In genomic region chr1:150973258-150973825, GRCh38 we compare ENCODE assay signal across 8 cellular contexts. TPM values are rescaled to one million over a fixed set of nuclear protein-coding genes. Genes with fewer than 3 reads are reported as not detected.
DNase-seq lines count a peak whose midpoint lies in the region; ATAC-seq and TF ChIP-seq lines count a peak whose summit lies in the region.

No MANE protein-coding gene starts in this region.

- CTCF ChIA-PET in RWPE1 (lab: Yijun Ruan, JAX) = interaction anchor here (0.6 to 1.0 kb wide), 3 partner anchors 16 to 23 kb away, joined by 3 to 4 read pairs (median 3); no protein-coding TSS in a partner anchor

- intact Hi-C loops in natural killer cell (cut with micrococcal nuclease) = no loop called here

- TF ChIP-seq CTCF in RWPE1 (conservative IDR thresholded peaks at IDR 0.05; ENCODE audit: low read depth) (no peak), natural killer cell (IDR thresholded peaks at IDR 0.05) (no peak)

- POLR2A ChIA-PET in RWPE1 (lab: Yijun Ruan, JAX; ENCODE audit: low non-redundant PET) = no interaction called here

- no peaks in the 10 kb centered on the region for H3K9me3 Mint-ChIP-seq in natural killer cell

- peak overlapping the region; percentile 86 for H3K4me3 Mint-ChIP-seq in natural killer cell

- no peaks in the 10 kb centered on the region for H3K36me3 Mint-ChIP-seq in natural killer cell

- no peaks in the 10 kb centered on the region for H3K27me3 Mint-ChIP-seq in natural killer cell (ENCODE audit: low read depth in 2 of 2)

- DNase-seq in RWPE1 (ENCODE audit: low spot score) = no peak
- DNase-seq in ecto neural progenitor cell (ENCODE audit: low spot score) = peak; percentile 63
- peak; percentile 23 for DNase-seq in natural killer cell
- DNase-seq in NCI-H2196 treated with DMSO at 0.1 percent for 48 hours (lab: John Stamatoyannopoulos, UW; ENCODE audit: unreplicated experiment) = no peak
- no peak for DNase-seq in cortex of kidney (lab: John Stamatoyannopoulos, UW)
- DNase-seq in NCI-H226 = no peak
- DNase-seq in midbrain (lab: John Stamatoyannopoulos, UW) = no peak

- ATAC-seq in natural killer cell = no peak

- H3K4me1 Mint-ChIP-seq in natural killer cell = peaks cover 55 to 57% of the 10 kb centered on the region in 2 donors

- peak overlapping the region; percentile 86 to 88 for H3K27ac Mint-ChIP-seq in natural killer cell

- peak overlapping the region; percentile 91 for H3K27ac ChIP-seq in RWPE1

- H3K4me3 ChIP-seq in GM08714 (ENCODE audit: low read length) = peak overlapping the region; percentile 61

RNA-seq across cellular contexts. Expression of gene CERS2, which starts 1.3 kb away (rescaled TPM):
- total RNA-seq in natural killer cell = 100 to 1,000 TPM; 122 to 129 (median 127) TPM

RNA-seq across cellular contexts. Expression of gene ANXA9, which starts 8.8 kb away (rescaled TPM):
- total RNA-seq in natural killer cell = under 1 TPM in 1 of 3 donors, not detected in 2; 0.25 TPM

RNA-seq across cellular contexts. Expression of gene MINDY1, which starts 33.4 kb away (rescaled TPM):
- total RNA-seq in natural killer cell = 10 to 100 TPM; 14.0 to 15.6 (median 15.2) TPM

RNA-seq across cellular contexts. Expression of gene PRUNE1, which starts 34.9 kb away (rescaled TPM):
- 10 to 100 TPM; 11.4 to 14.1 (median 13.5) TPM for total RNA-seq in natural killer cell

RNA-seq across cellular contexts. Expression of gene SETDB1, which starts 47.2 kb away (rescaled TPM):
- 10 to 100 TPM; 64.6 to 74.3 (median 70.5) TPM for total RNA-seq in natural killer cell

Comparison
In these comparisons a context has a peak if more than half of its experiments do, and no peak if none do; other contexts are left out.
1. DNase-seq: peak in ecto neural progenitor cell (single experiment) and natural killer cell (single experiment); none in RWPE1 (single experiment), NCI-H2196 treated with DMSO at 0.1 percent for 48 hours (single experiment), cortex of kidney (single experiment), NCI-H226 (single experiment) and midbrain (single experiment).